Comparison of ENCODE assay signal across 1 cellular context in the genomic region with DNA sequence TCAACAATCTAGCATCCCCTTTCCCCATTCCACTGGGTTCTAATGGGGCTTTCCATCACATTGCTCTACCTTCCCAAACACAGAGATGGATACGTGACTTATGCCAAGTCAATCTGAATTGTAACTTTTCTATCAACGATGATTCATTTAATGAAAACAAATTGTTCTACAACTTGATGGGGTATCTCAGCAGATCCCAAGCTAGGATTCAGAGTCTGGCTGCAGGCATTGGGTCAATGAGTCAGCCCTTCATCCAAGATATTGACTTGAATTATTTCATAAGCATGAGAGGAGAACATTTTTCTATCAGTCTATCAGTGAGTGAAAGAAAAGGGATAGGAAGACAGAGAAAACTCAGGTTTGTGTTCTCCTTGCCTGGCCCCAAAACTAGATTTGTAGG.
TF ChIP-seq lines count a peak whose summit lies in the region.

No MANE protein-coding gene starts in this region.

TF ChIP-seq in SK-N-SH, 30 proteins besides CTCF, POLR2A, EP300 and RAD21 (continued from another document):
- TF ChIP-seq, protein P1, sequence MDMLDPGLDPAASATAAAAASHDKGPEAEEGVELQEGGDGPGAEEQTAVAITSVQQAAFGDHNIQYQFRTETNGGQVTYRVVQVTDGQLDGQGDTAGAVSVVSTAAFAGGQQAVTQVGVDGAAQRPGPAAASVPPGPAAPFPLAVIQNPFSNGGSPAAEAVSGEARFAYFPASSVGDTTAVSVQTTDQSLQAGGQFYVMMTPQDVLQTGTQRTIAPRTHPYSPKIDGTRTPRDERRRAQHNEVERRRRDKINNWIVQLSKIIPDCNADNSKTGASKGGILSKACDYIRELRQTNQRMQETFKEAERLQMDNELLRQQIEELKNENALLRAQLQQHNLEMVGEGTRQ (IDR thresholded peaks at IDR 0.05; ENCODE audit: borderline replicate concordance, low read depth, low read length) = no peak
- TF ChIP-seq JUND (IDR thresholded peaks at IDR 0.05) = no peak
